ENCODE assay signal across 7 cellular contexts in the genomic region with DNA sequence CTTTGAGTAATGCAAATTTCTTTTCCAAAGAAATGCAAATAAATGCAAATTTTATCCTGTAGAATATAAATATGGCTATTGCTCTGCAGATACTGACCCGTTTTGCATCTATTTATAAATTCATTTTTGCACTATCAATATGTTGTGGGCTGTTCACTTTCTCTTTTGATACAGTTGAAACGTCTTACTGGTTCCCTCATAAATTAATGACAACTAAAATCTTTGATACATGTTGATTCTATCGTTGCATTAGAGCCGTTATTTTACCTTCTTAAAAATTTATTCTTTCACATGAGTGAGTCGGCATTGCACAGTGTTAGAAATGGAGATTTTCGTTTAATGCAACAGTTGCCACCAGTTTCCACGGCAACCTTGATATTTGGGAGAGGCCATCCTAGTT.
"Had no signal": no experiment of that assay in that cellular context is flagged by ENCODE, and none has a peak within 500 bp of the region (broad histone marks: within the 10 kb centered on the region; RNA-seq: fewer than 3 reads in every experiment).

No MANE protein-coding gene starts in this region.

- DNase-seq: H9, HCEC 1CT, HFFc6, KBM-7 had no signal

- H3K4me1 Mint-ChIP-seq: IgD-negative memory B cell had no signal

- H3K36me3 Mint-ChIP-seq: IgD-negative memory B cell had no signal

- H3K27ac ChIP-seq: HL-60 had no signal

- H3K27ac Mint-ChIP-seq: GM23338, H9, HFFc6 had no signal

- H3K4me3 Mint-ChIP-seq: GM23338, H9, HFFc6, IgD-negative memory B cell had no signal

- H3K9me3 Mint-ChIP-seq: H9 had no signal

- H3K4me3 ChIP-seq: GM23338 had no signal
